Comparison of ENCODE assay signal across 11 cellular contexts in genomic region chr1:89287182-89288050, GRCh38. TPM values are rescaled to one million over a fixed set of nuclear protein-coding genes. Genes with fewer than 3 reads are reported as not detected.
DNase-seq lines count a peak whose midpoint lies in the region; ATAC-seq, FAIRE-seq and TF ChIP-seq lines count a peak whose summit lies in the region.
"Had no signal": no experiment of that assay in that cellular context is flagged by ENCODE, and none has a peak within 500 bp of the region (broad histone marks: within the 10 kb centered on the region; RNA-seq: fewer than 3 reads in every experiment).

No MANE protein-coding gene starts in this region.

- H3K4me2 ChIP-seq in A549 (no peak overlapping the region), GM23248 (ENCODE audit: unreplicated experiment) (no peak overlapping the region)

- CTCF ChIA-PET in A549 (lab: Yijun Ruan, JAX): no interaction called here

- in situ Hi-C loops in GM23248 (cut with MboI): no loop called here

- intact Hi-C loops in esophagus muscularis mucosa (cut with DNase I): no loop called here

- TF ChIP-seq CTCF in A549 (IDR thresholded peaks at IDR 0.05) (no peak), esophagus muscularis mucosa (IDR thresholded peaks at IDR 0.05) (no peak)

- H3K4me3 ChIP-seq in A549 (no peak overlapping the region), esophagus muscularis mucosa (peak overlapping the region; percentile 4 to 27 (median 5)), GM23248 (no peak overlapping the region)

- 50% methylated on average over 5 of the region's 5 CpGs for WGBS in A549 (ENCODE audit: missing lambda C conversion rate)
- WGBS in esophagus muscularis mucosa: 71% methylated on average over 5 of the region's 5 CpGs
- WGBS in GM23248 (ENCODE audit: low coverage in 1 of 2, low lambda C conversion rate in 2 of 2, missing lambda C conversion rate in 2 of 2), 2 experiments: 49 to 55% methylated on average over 5 of the region's 5 CpGs

- no peaks in the 10 kb centered on the region for H3K79me2 ChIP-seq in GM23248 (ENCODE audit: insufficient read depth)

- TF ChIP-seq POLR2A in A549 (IDR thresholded peaks at IDR 0.05; ENCODE audit: low read length) (no peak), esophagus muscularis mucosa (IDR thresholded peaks at IDR 0.05; ENCODE audit: low read depth) (no peak)

- DNase-seq in A549 (ENCODE audit: low read depth in 1 of 2, low spot score in 1 of 2) (no peak), esophagus muscularis mucosa (ENCODE audit: extremely low spot score) (no peak), UCSD-AML1 (lab: John Stamatoyannopoulos, UW; ENCODE audit: unreplicated experiment) (no peak), GM23248 (no peak), GM19240 (ENCODE audit: insufficient read length, low spot score) (no peak), NCI-H1105 (lab: John Stamatoyannopoulos, UW) (no peak)
- DNase-seq: activated CD4-positive, alpha-beta T cell treated with anti-CD3 and anti-CD28 coated beads for 4 hours; DMS 273 treated with DMSO at 0.1 percent for 48 hours; NCI-H510A treated with DMSO at 0.1 percent for 48 hours had no signal

- POLR2A ChIA-PET in A549 (lab: Yijun Ruan, JAX): no interaction called here

- no peaks in the 10 kb centered on the region for H3K9me2 ChIP-seq in GM23248 (ENCODE audit: insufficient read depth)

- no peak for TF ChIP-seq EP300 in A549 (IDR thresholded peaks at IDR 0.05)
- TF ChIP-seq EP300 in esophagus muscularis mucosa (IDR thresholded peaks at IDR 0.05): no peak

- FAIRE-seq in A549 (lab: Jason Lieb, UNC): no peak

- no peaks in the 10 kb centered on the region for H3F3A ChIP-seq in GM23248 (ENCODE audit: insufficient read depth)

- no peaks in the 10 kb centered on the region for H3K9me3 ChIP-seq in A549
- H3K9me3 ChIP-seq in esophagus muscularis mucosa: no peaks in the 10 kb centered on the region
- H3K9me3 ChIP-seq in GM23248 (ENCODE audit: low read depth): no peaks in the 10 kb centered on the region

- TF ChIP-seq RAD21 in A549 (conservative IDR thresholded peaks at IDR 0.05 in 1 of 2, IDR thresholded peaks at IDR 0.05 in 1 of 2): no peak

- no peak overlapping the region for H2AFZ ChIP-seq in GM23248

- ATAC-seq in A549: no peak
- peak; percentile 27 for ATAC-seq in GM19324 (IDR thresholded peaks at IDR 0.05; ENCODE audit: low FRiP score, unreplicated experiment)
- peak; percentile 27 for ATAC-seq in HG03159 (IDR thresholded peaks at IDR 0.05; ENCODE audit: unreplicated experiment)

- H3K36me3 ChIP-seq in esophagus muscularis mucosa (no peaks in the 10 kb centered on the region), GM23248 (ENCODE audit: low read depth) (no peaks in the 10 kb centered on the region)

- H4K20me1 ChIP-seq in GM23248 (ENCODE audit: insufficient read depth): no peaks in the 10 kb centered on the region

- no peaks in the 10 kb centered on the region for H3K27me3 ChIP-seq in esophagus muscularis mucosa
- H3K27me3 ChIP-seq in GM23248 (replicated peaks; ENCODE audit: insufficient read depth): no peaks in the 10 kb centered on the region

- H3K4me1 ChIP-seq in A549 (no peaks in the 10 kb centered on the region), esophagus muscularis mucosa (peaks cover 8 to 18% (median 17%) of the 10 kb centered on the region in 4 donors), GM23248 (ENCODE audit: insufficient read depth) (no peaks in the 10 kb centered on the region)

- H3K9ac ChIP-seq in GM23248: no peak overlapping the region

- no peak overlapping the region for H3K27ac ChIP-seq in A549
- peak overlapping the region in 2 of 4 donors; percentile 5 to 21 for H3K27ac ChIP-seq in esophagus muscularis mucosa (replicated peaks in 1 of 4)
- no peak overlapping the region for H3K27ac ChIP-seq in GM23248

TF ChIP-seq in A549, 52 proteins besides CTCF, POLR2A, EP300 and RAD21:
- peak; percentile 88 for TF ChIP-seq MAFK (IDR thresholded peaks at IDR 0.05; ENCODE audit: partially characterized antibody)
- TF ChIP-seq HOXA7 (CRISPR knock-in tag; IDR thresholded peaks at IDR 0.05): no peak

RNA-seq across cellular contexts. Expression of gene GBP5, which starts 14.8 kb away (rescaled TPM):
- 0.04 and 0.07 TPM in 2 replicates for polyA plus RNA-seq in A549 (2011; rRNA removed)
- polyA plus RNA-seq in A549 (2012; cell fraction: cytosol; rRNA removed): not detected in 2 replicates
- polyA plus RNA-seq in A549 (2012; cell fraction: nucleus; rRNA removed): not detected in 2 replicates
- not detected in 3 replicates for polyA plus RNA-seq in A549 (2017; fragmentation: RNase III; extraction: RNeasy Plus Mini Kit Qiagen cat#74134 plus additional on column Dnase treatment)
- not detected in 2 replicates for polyA minus RNA-seq in A549 (2011; rRNA and poly(A)+ RNA removed)
- total RNA-seq in esophagus muscularis mucosa: 1 to 10 TPM in 1 of 4 donors, under 1 TPM in 3; 0.42 to 3.0 (median 0.73) TPM
- 0.43 and 2.0 TPM in 2 replicates for total RNA-seq in GM23248 (2014; rRNA removed; shearing (Covaris generic))
- 1.2 and 1.3 TPM in 2 replicates for polyA plus RNA-seq in GM23248 (2016; fragmentation: Nextera tagmentation; extraction: Ambion mirVana)

Comparison
In these comparisons a context has a peak if more than half of its experiments do, and no peak if none do; other contexts are left out.
1. ATAC-seq: peak in GM19324 (single experiment) and HG03159 (single experiment); none in A549 (0 of 2).
2. H3K4me3 ChIP-seq: peak in esophagus muscularis mucosa (4 of 4); none in A549 (single experiment) and GM23248 (single experiment).